35 cellular contexts compared by ENCODE assay signal in the genomic region with DNA sequence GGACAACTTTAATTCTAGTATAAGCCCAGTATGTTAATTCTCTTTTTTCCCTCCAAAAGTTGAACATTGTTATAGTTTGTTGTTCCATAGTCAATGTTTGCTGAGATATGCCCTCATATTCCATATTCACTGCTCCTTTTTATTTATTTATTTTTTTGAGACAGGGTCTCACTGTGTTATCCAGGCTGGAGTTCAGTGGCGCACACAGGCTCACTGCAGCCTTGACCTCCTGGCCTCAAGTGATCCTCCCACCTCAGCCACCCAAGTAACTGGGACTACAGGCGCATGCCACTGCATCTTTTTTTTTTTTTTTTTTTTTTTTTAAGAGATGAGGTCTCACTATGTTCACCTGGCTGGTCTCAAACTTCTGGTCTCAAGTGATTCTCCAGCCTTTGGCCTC. TPM values are rescaled to one million over a fixed set of nuclear protein-coding genes. Genes with fewer than 3 reads are reported as not detected.
"Had no signal": no experiment of that assay in that cellular context is flagged by ENCODE, and none has a peak within 500 bp of the region (broad histone marks: within the 10 kb centered on the region; RNA-seq: fewer than 3 reads in every experiment).

No MANE protein-coding gene starts in this region.

- H3K4me2 ChIP-seq: KMS-11 had no signal

- H3K9me3 ChIP-seq: MG63 had no signal

- H3K36me3 ChIP-seq: MG63 had no signal

- H3K9ac ChIP-seq: KMS-11 had no signal

- H3K4me3 ChIP-seq: MG63 had no signal

- H3K27me3 ChIP-seq: MG63 had no signal

- DNase-seq: Karpas-422, Kasumi-1, MG63, MM.1S, MV-4-11, NCI-H1048, NCI-H1092, NCI-H1092 treated with DMSO at 0.1 percent for 48 hours, NCI-H1105, NCI-H1105 treated with DMSO at 0.1 percent for 48 hours, NCI-H1417, NCI-H1417 treated with DMSO at 0.1 percent for 48 hours, NCI-H1436, NCI-H1436 treated with DMSO at 0.1 percent for 48 hours, NCI-H146, NCI-H1694, NCI-H1694 treated with DMSO at 0.1 percent for 48 hours, NCI-H187, NCI-H187 treated with DMSO at 0.1 percent for 48 hours, NCI-H1930, NCI-H2029, NCI-H2029 treated with DMSO at 0.1 percent for 48 hours, NCI-H2081, NCI-H2081 treated with DMSO at 0.1 percent for 48 hours, NCI-H2107, NCI-H2171, NCI-H2171 treated with DMSO at 0.1 percent for 48 hours, NCI-H2227 treated with DMSO at 0.1 percent for 48 hours, NCI-H345, NCI-H446, NCI-H446 treated with DMSO at 0.1 percent for 48 hours, NCI-H510A, NCI-H510A treated with DMSO at 0.1 percent for 48 hours had no signal

- H3K27ac ChIP-seq: KMS-11 had no signal

RNA-seq across cellular contexts. Expression of gene GFI1, which starts 38.7 kb away (rescaled TPM):
- total RNA-seq: MCF 10A had no signal
